In the genomic region with DNA sequence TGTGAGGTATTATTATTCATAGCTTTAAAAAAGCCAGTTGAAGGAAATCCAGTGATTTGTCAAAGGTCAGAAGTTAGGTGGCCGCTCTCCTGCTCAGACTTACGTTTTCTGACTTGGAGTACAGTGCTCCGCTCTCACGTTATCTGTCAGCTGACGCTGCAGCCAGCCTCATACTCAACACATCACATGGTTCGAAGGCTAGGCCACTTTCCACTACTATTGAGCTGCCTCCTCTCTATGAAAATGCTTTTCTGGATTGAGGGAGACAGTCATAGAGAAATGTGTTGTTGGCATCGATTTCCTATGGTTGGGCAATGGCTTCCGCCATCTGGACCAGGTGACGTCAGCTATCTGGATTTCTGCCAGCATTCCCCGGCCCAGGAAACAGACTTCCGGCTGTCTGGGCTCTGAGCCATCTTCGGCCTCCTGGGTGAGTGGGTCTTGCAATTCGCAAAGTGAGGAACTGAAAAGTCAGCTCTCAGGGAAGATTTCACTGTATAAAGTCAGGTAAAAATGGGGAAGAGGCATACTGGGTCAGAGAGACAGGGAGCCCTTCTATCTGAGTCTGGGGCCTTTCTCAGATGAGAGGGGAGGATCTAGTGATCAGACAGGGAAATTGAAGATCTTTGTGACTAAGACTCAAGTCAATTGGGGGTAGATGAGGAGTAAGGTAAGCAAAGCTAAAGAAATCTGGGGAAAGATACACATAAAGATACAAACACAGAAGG, we compare ENCODE assay signal across 9 cellular contexts. TPM values are rescaled to one million over a fixed set of nuclear protein-coding genes. Genes with fewer than 3 reads are reported as not detected.
DNase-seq lines count a peak whose midpoint lies in the region; ATAC-seq and TF ChIP-seq lines count a peak whose summit lies in the region.
"Had no signal": no experiment of that assay in that cellular context is flagged by ENCODE, and none has a peak within 500 bp of the region (broad histone marks: within the 10 kb centered on the region; RNA-seq: fewer than 3 reads in every experiment).

No MANE protein-coding gene starts in this region.

- TF ChIP-seq CTCF in BE2C (IDR thresholded peaks at IDR 0.05; ENCODE audit: low read depth, low read length) (no peak), gastroesophageal sphincter (IDR thresholded peaks at IDR 0.05) (no peak), osteoblast (IDR thresholded peaks at IDR 0.05; ENCODE audit: extremely low read depth, low read depth, low read length) (no peak)

- peaks cover 62% of the 10 kb centered on the region for H3K4me1 Mint-ChIP-seq in activated T-helper 2 cell treated with anti-CD3 and anti-CD28 coated beads, Interferon-gamma antibody, Interleukin-2, Interleukin-4, amounts not matched to agents 10 μg/mL and 5 μg/mL and 100 μg/mL, durations not matched to agents 14 hours and 24 hours and 36 hours (ENCODE audit: low read depth)

- H3K4me1 ChIP-seq in BE2C (peaks cover 41% of the 10 kb centered on the region), gastroesophageal sphincter (peaks cover 3 to 42% (median 24%) of the 10 kb centered on the region in 3 donors), osteoblast (ENCODE audit: insufficient read depth, low read length) (peaks cover 60% of the 10 kb centered on the region)

- peak overlapping the region; percentile 55 for H3K4me3 Mint-ChIP-seq in activated T-helper 2 cell treated with anti-CD3 and anti-CD28 coated beads, Interferon-gamma antibody, Interleukin-2, Interleukin-4, amounts not matched to agents 10 μg/mL and 5 μg/mL and 100 μg/mL, durations not matched to agents 14 hours and 24 hours and 36 hours (ENCODE audit: low read depth)

- intact Hi-C loops in activated T-helper 2 cell treated with anti-CD3 and anti-CD28 coated beads, Interferon-gamma antibody, Interleukin-2, Interleukin-4, amounts not matched to agents 10 μg/mL and 5 μg/mL and 100 μg/mL, durations not matched to agents 14 hours and 24 hours and 36 hours (cut with micrococcal nuclease), result no loop called here

- DNase-seq in BE2C, result peak; percentile 97
- DNase-seq in NCI-H748 (lab: John Stamatoyannopoulos, UW; ENCODE audit: unreplicated experiment), result peak; percentile 93
- DNase-seq in activated T-helper 2 cell treated with anti-CD3 and anti-CD28 coated beads, Interferon-gamma antibody, Interleukin-2, Interleukin-4, amounts not matched to agents 10 μg/mL and 5 μg/mL and 100 μg/mL, durations not matched to agents 14 hours and 24 hours and 36 hours (ENCODE audit: low spot score), result no peak
- peak; percentile 82 for DNase-seq in osteoblast (ENCODE audit: insufficient read length, low spot score, missing footprints)

- H3K27me3 ChIP-seq in BE2C, result no peaks in the 10 kb centered on the region
- H3K27me3 ChIP-seq in gastroesophageal sphincter, result no peaks in the 10 kb centered on the region
- H3K27me3 ChIP-seq in osteoblast (ENCODE audit: insufficient read depth, low read length), result no peaks in the 10 kb centered on the region

- WGBS in gastroesophageal sphincter (ENCODE audit: low coverage in 1 of 2), 2 donors, result 0 to 12% methylated on average over 6 to 9 of the region's 13 CpGs

- H3K36me3 ChIP-seq in BE2C (no peaks in the 10 kb centered on the region), gastroesophageal sphincter (no peaks in the 10 kb centered on the region), osteoblast (ENCODE audit: insufficient read depth, low read length) (no peaks in the 10 kb centered on the region)
- H3K36me3 ChIP-seq: HAP-1 had no signal

- peak overlapping the region; percentile 79 for H3K4me2 ChIP-seq in osteoblast (ENCODE audit: insufficient read depth, low read length)

- peak overlapping the region; percentile 78 to 89 (median 82) for H3K27ac ChIP-seq in gastroesophageal sphincter
- peak overlapping the region; percentile 100 for H3K27ac ChIP-seq in osteoblast (ENCODE audit: low read depth, low read length)

- peaks cover 5% of the 10 kb centered on the region for H3K36me3 Mint-ChIP-seq in activated T-helper 2 cell treated with anti-CD3 and anti-CD28 coated beads, Interferon-gamma antibody, Interleukin-2, Interleukin-4, amounts not matched to agents 10 μg/mL and 5 μg/mL and 100 μg/mL, durations not matched to agents 14 hours and 24 hours and 36 hours (ENCODE audit: low read depth)

- no peaks in the 10 kb centered on the region for H4K20me1 ChIP-seq in osteoblast (ENCODE audit: insufficient read depth, low read length)

- TF ChIP-seq EP300 in gastroesophageal sphincter (IDR thresholded peaks at IDR 0.05), result no peak

- H3K9me3 Mint-ChIP-seq in activated T-helper 2 cell treated with anti-CD3 and anti-CD28 coated beads, Interferon-gamma antibody, Interleukin-2, Interleukin-4, amounts not matched to agents 10 μg/mL and 5 μg/mL and 100 μg/mL, durations not matched to agents 14 hours and 24 hours and 36 hours, result no peaks in the 10 kb centered on the region

- no peak for TF ChIP-seq POLR2A in gastroesophageal sphincter (IDR thresholded peaks at IDR 0.05)

- H3K4me3 ChIP-seq in BE2C (ENCODE audit: low read depth, low read length), result peak overlapping the region; percentile 49
- H3K4me3 ChIP-seq in gastroesophageal sphincter, result peak overlapping the region in 1 of 2 donors; percentile 5
- peak overlapping the region; percentile 49 for H3K4me3 ChIP-seq in osteoblast (ENCODE audit: insufficient read depth, low read length)
- H3K4me3 ChIP-seq: HAP-1 had no signal

- no peaks in the 10 kb centered on the region for H3K79me2 ChIP-seq in osteoblast (ENCODE audit: insufficient read depth, low read length)

- peak; percentile 62 for ATAC-seq in HG03064 (IDR thresholded peaks at IDR 0.05; ENCODE audit: low read depth, unreplicated experiment)
- peak; percentile 92 for ATAC-seq in gastroesophageal sphincter
- ATAC-seq in GM21723 (IDR thresholded peaks at IDR 0.05; ENCODE audit: unreplicated experiment), result no peak
- ATAC-seq in GM21367 (IDR thresholded peaks at IDR 0.05; ENCODE audit: unreplicated experiment), result no peak

- no peak overlapping the region for H2AFZ ChIP-seq in osteoblast (ENCODE audit: low read length)

- no peaks in the 10 kb centered on the region for H3K9me3 ChIP-seq in BE2C
- no peaks in the 10 kb centered on the region for H3K9me3 ChIP-seq in gastroesophageal sphincter
- H3K9me3 ChIP-seq in osteoblast (ENCODE audit: low read depth, low read length), result no peaks in the 10 kb centered on the region
- H3K9me3 ChIP-seq: HAP-1 had no signal

- H3K27me3 Mint-ChIP-seq in activated T-helper 2 cell treated with anti-CD3 and anti-CD28 coated beads, Interferon-gamma antibody, Interleukin-2, Interleukin-4, amounts not matched to agents 10 μg/mL and 5 μg/mL and 100 μg/mL, durations not matched to agents 14 hours and 24 hours and 36 hours (ENCODE audit: low read depth), result no peaks in the 10 kb centered on the region

- peak overlapping the region; percentile 65 for H3K27ac Mint-ChIP-seq in activated T-helper 2 cell treated with anti-CD3 and anti-CD28 coated beads, Interferon-gamma antibody, Interleukin-2, Interleukin-4, amounts not matched to agents 10 μg/mL and 5 μg/mL and 100 μg/mL, durations not matched to agents 14 hours and 24 hours and 36 hours

RNA-seq across cellular contexts. Expression of a gene that starts 37.5 kb away (rescaled TPM):
- polyA plus RNA-seq in BE2C (2012; ENCODE audit: insufficient read depth, insufficient read length, low read depth), result 6.2 TPM
- 185 and 190 TPM in 2 replicates for total RNA-seq in activated T-helper 2 cell treated with anti-CD3 and anti-CD28 coated beads, Interferon-gamma antibody, Interleukin-2, Interleukin-4, amounts not matched to agents 10 μg/mL and 5 μg/mL and 100 μg/mL, durations not matched to agents 14 hours and 24 hours and 36 hours
- total RNA-seq in gastroesophageal sphincter (10 to 100 TPM in 3 of 4 donors, 1 to 10 TPM in 1; 5.6 to 31.9 (median 11.3) TPM), osteoblast (29.5 and 54.6 TPM in 2 replicates)

RNA-seq across cellular contexts. Expression of a gene that starts 39.4 kb away (rescaled TPM):
- polyA plus RNA-seq in BE2C (2012; ENCODE audit: insufficient read depth, insufficient read length, low read depth), result 190 TPM
- total RNA-seq in activated T-helper 2 cell treated with anti-CD3 and anti-CD28 coated beads, Interferon-gamma antibody, Interleukin-2, Interleukin-4, amounts not matched to agents 10 μg/mL and 5 μg/mL and 100 μg/mL, durations not matched to agents 14 hours and 24 hours and 36 hours, result 201 and 214 TPM in 2 replicates
- total RNA-seq in gastroesophageal sphincter (100 to 1,000 TPM; 104 to 191 (median 152) TPM), osteoblast (101 and 114 TPM in 2 replicates)

Comparison
In these comparisons a context has a peak if more than half of its experiments do, and no peak if none do; other contexts are left out.
1. ATAC-seq: peak in HG03064 (single experiment) and gastroesophageal sphincter (single experiment); none in GM21723 (single experiment) and GM21367 (single experiment).